ENCODE assay signal across 9 cellular contexts in genomic region chr12:26402648-26403047, GRCh38.
A peak's percentile ranks its signal among the peaks of the same experiment; 100 is the strongest.
DNase-seq lines count a peak whose midpoint lies in the region; ATAC-seq, FAIRE-seq and TF ChIP-seq lines count a peak whose summit lies in the region.
"Had no signal": no experiment of that assay in that cellular context is flagged by ENCODE, and none has a peak within 500 bp of the region (broad histone marks: within the 10 kb centered on the region; RNA-seq: fewer than 3 reads in every experiment).

No MANE protein-coding gene starts in this region.

- peak; percentile 58 for DNase-seq in HCT116 (ENCODE audit: low read depth, low spot score)
- DNase-seq in SK-MEL-5 (ENCODE audit: low read depth, low spot score) = peak; percentile 9
- DNase-seq in kidney = no peak
- DNase-seq in activated CD4-positive, CD25-positive, alpha-beta regulatory T cell (lab: John Stamatoyannopoulos, UW) = no peak
- DNase-seq in tibial nerve (ENCODE audit: low spot score in 2 of 2) = no peak
- DNase-seq in cerebellar nuclear complex (lab: John Stamatoyannopoulos, UW) = no peak
- DNase-seq: CD4-positive, CD25-positive, alpha-beta regulatory T cell had no signal

- WGBS in tibial nerve, 2 donors = 82 to 88% methylated on average over 4 of the region's 4 CpGs

- TF ChIP-seq CTCF in 22Rv1 (IDR thresholded peaks at IDR 0.05) (peak; percentile 64), HCT116 (IDR thresholded peaks at IDR 0.05 in 2 of 3, conservative IDR thresholded peaks at IDR 0.05 in 1 of 3; ENCODE audit: borderline replicate concordance in 1 of 3, insufficient read depth in 1 of 3, low read depth in 2 of 3, low read length in 2 of 3) (peak; percentile 30 to 52 (median 41); a peak in 3 of 6 replicates), kidney (IDR thresholded peaks at IDR 0.05; ENCODE audit: borderline replicate concordance, extremely low read depth, insufficient read depth) (peak; percentile 51), tibial nerve (IDR thresholded peaks at IDR 0.05) (no peak)

- H3K27me3 ChIP-seq in HCT116 (ENCODE audit: insufficient read depth, low read length) = no peaks in the 10 kb centered on the region
- H3K27me3 ChIP-seq in tibial nerve = no peaks in the 10 kb centered on the region

- H3K9me2 ChIP-seq in HCT116 (ENCODE audit: insufficient read depth) = no peaks in the 10 kb centered on the region

- no peak overlapping the region for H2AFZ ChIP-seq in HCT116 (ENCODE audit: low read depth, low read length, poor library complexity, severe bottlenecking)

- intact Hi-C loops in HCT116 (cut with micrococcal nuclease) = loop anchor here (2.0 to 5.0 kb wide), 2 partner anchors 285 to 306 kb away; no protein-coding TSS in a partner anchor
- intact Hi-C loops in kidney (cut with DNase I) = no loop called here

- CTCF ChIA-PET in HCT116 (lab: Charles Lee) = interaction anchor here (0.9 kb wide), 1 partner anchor 280 kb away, joined by 4 read pairs; no protein-coding TSS in a partner anchor

- H3K4me3 ChIP-seq in HCT116 (replicated peaks in 1 of 2; ENCODE audit: low read depth in 1 of 2, low read length in 2 of 2) (no peak overlapping the region), kidney (ENCODE audit: low read length in 2 of 2) (no peak overlapping the region), tibial nerve (no peak overlapping the region)

- TF ChIP-seq RAD21 in HCT116 (IDR thresholded peaks at IDR 0.05; ENCODE audit: low read depth) = peak; percentile 66

- H3K9ac ChIP-seq in HCT116 (ENCODE audit: low read length) (no peak overlapping the region), kidney (ENCODE audit: low read length in 2 of 2) (no peak overlapping the region)

- RAD21 ChIA-PET in HCT116 (lab: Charles Lee; ENCODE audit: low non-redundant PET in 1 of 2, low total read pairs in 2 of 2, uncharacterized antibody in 2 of 2, unreplicated experiment in 2 of 2) = no interaction called here

- peak; percentile 98 for ATAC-seq in HCT116
- no peak for ATAC-seq in GM21526 (IDR thresholded peaks at IDR 0.05; ENCODE audit: low FRiP score, unreplicated experiment)

- no peaks in the 10 kb centered on the region for H4K20me1 ChIP-seq in HCT116 (ENCODE audit: insufficient read depth)

- H3K79me2 ChIP-seq in HCT116 (ENCODE audit: insufficient read depth, low read length) = no peaks in the 10 kb centered on the region

- in situ Hi-C loops in SK-MEL-5 (cut with HindIII; ENCODE audit: low pct_unique_long_range_greater_than_20kb, low sequenced_read_pairs) = no loop called here

- H3K4me2 ChIP-seq in HCT116 (ENCODE audit: low read length) = peak overlapping the region; percentile 39

- no peak for TF ChIP-seq EP300 in tibial nerve (IDR thresholded peaks at IDR 0.05)

- no TSS peak for BruUV-seq in HCT116 (replicated peaks; lab: Mats Ljungman, UMichigan)

- H3K4me1 ChIP-seq in HCT116 (ENCODE audit: control insufficient read depth in 1 of 2, insufficient read depth in 2 of 2, low read length in 2 of 2) = peaks cover 8 to 12% of the 10 kb centered on the region in 2 experiments
- H3K4me1 ChIP-seq in kidney (ENCODE audit: control insufficient read depth in 1 of 2, insufficient read depth in 1 of 2, low read depth in 1 of 2, low read length in 2 of 2) = peaks cover 0 to 2% of the 10 kb centered on the region in 2 donors
- H3K4me1 ChIP-seq in tibial nerve = no peaks in the 10 kb centered on the region

- POLR2A ChIA-PET in HCT116 (lab: Charles Lee) = no interaction called here

- H3K36me3 ChIP-seq in HCT116 (ENCODE audit: control insufficient read depth in 1 of 2, insufficient read depth in 2 of 2, low read length in 2 of 2) = no peaks in the 10 kb centered on the region
- peaks cover 0 to 1% of the 10 kb centered on the region in 2 donors for H3K36me3 ChIP-seq in kidney (ENCODE audit: control insufficient read depth in 1 of 2, insufficient read depth in 2 of 2, low read length in 2 of 2)
- peaks cover 0 to 6% (median 0%) of the 10 kb centered on the region in 3 donors for H3K36me3 ChIP-seq in tibial nerve

- FAIRE-seq in kidney (lab: Jason Lieb, UNC) = no peak

- H3K9me3 ChIP-seq in HCT116 (ENCODE audit: control insufficient read depth in 1 of 2, insufficient read depth in 1 of 2, low read depth in 1 of 2, low read length in 2 of 2) (no peaks in the 10 kb centered on the region), kidney (ENCODE audit: control insufficient read depth in 1 of 2, low read length in 2 of 2) (no peaks in the 10 kb centered on the region), tibial nerve (no peaks in the 10 kb centered on the region)

- TF ChIP-seq POLR2A in HCT116 (IDR thresholded peaks at IDR 0.05; ENCODE audit: borderline replicate concordance, extremely low read depth, insufficient read depth, insufficient read length) (no peak), tibial nerve (IDR thresholded peaks at IDR 0.05) (no peak)

- H3K27ac ChIP-seq in 22Rv1 (no peak overlapping the region), HCT116 (ENCODE audit: low read depth, low read length) (no peak overlapping the region), kidney (ENCODE audit: low read depth in 2 of 2, low read length in 2 of 2) (no peak overlapping the region), tibial nerve (no peak overlapping the region)

TF ChIP-seq in HCT116, 20 proteins besides CTCF, POLR2A, EP300 and RAD21 (continues in another document):
- TF ChIP-seq TCF7L2 (IDR thresholded peaks at IDR 0.05; ENCODE audit: borderline replicate concordance, extremely low read depth, insufficient read depth, insufficient read length) (no peak), CBX3 (IDR thresholded peaks at IDR 0.05; ENCODE audit: low read depth) (0 out of 2 replicates have a peak, but pooled peaks have one; percentile 17), ZNF274 (IDR thresholded peaks at IDR 0.05; ENCODE audit: low read depth, low read length) (no peak), POLR2AphosphoS5 (IDR thresholded peaks at IDR 0.05; ENCODE audit: low read depth, low read length) (no peak), CEBPB (IDR thresholded peaks at IDR 0.05; ENCODE audit: low read depth) (no peak), SP1 (IDR thresholded peaks at IDR 0.05; ENCODE audit: low read depth) (no peak), FOSL1 (IDR thresholded peaks at IDR 0.05; ENCODE audit: low read depth) (peak; percentile 40; the same call in 1 of the 2 replicates), JUND (IDR thresholded peaks at IDR 0.05) (no peak), YY1 (IDR thresholded peaks at IDR 0.05; ENCODE audit: extremely low read depth, insufficient replicate concordance, low read depth, low read length) (peak; percentile 35), SIN3A (IDR thresholded peaks at IDR 0.05; ENCODE audit: low read depth) (no peak), EGR1 (IDR thresholded peaks at IDR 0.05; ENCODE audit: low read depth) (no peak), EZH2 (IDR thresholded peaks at IDR 0.05) (no peak), ELF1 (IDR thresholded peaks at IDR 0.05; ENCODE audit: borderline replicate concordance, low read depth) (no peak), EZH2phosphoT487 (IDR thresholded peaks at IDR 0.05; ENCODE audit: borderline replicate concordance) (no peak), MAX (IDR thresholded peaks at IDR 0.05) (peak; percentile 28; the same call in 1 of the 2 replicates), SRF (IDR thresholded peaks at IDR 0.05; ENCODE audit: low read depth) (no peak)
- TF ChIP-seq, protein P1, sequence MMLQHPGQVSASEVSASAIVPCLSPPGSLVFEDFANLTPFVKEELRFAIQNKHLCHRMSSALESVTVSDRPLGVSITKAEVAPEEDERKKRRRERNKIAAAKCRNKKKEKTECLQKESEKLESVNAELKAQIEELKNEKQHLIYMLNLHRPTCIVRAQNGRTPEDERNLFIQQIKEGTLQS (IDR thresholded peaks at IDR 0.05) = no peak
- TF ChIP-seq, protein P2, sequence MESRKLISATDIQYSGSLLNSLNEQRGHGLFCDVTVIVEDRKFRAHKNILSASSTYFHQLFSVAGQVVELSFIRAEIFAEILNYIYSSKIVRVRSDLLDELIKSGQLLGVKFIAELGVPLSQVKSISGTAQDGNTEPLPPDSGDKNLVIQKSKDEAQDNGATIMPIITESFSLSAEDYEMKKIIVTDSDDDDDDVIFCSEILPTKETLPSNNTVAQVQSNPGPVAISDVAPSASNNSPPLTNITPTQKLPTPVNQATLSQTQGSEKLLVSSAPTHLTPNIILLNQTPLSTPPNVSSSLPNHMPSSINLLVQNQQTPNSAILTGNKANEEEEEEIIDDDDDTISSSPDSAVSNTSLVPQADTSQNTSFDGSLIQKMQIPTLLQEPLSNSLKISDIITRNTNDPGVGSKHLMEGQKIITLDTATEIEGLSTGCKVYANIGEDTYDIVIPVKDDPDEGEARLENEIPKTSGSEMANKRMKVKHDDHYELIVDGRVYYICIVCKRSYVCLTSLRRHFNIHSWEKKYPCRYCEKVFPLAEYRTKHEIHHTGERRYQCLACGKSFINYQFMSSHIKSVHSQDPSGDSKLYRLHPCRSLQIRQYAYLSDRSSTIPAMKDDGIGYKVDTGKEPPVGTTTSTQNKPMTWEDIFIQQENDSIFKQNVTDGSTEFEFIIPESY (IDR thresholded peaks at IDR 0.05; ENCODE audit: extremely low read depth, insufficient replicate concordance, low read length) = no peak

Comparison
In these comparisons a context has a peak if more than half of its experiments do, and no peak if none do; other contexts are left out.
1. CTCF ChIP-seq: peak in 22Rv1 (single experiment), HCT116 (3 of 3) and kidney (single experiment); none in tibial nerve (0 of 5).
2. DNase-seq: peak in HCT116 (single experiment) and SK-MEL-5 (single experiment); none in kidney (single experiment), activated CD4-positive, CD25-positive, alpha-beta regulatory T cell (0 of 4), tibial nerve (0 of 2) and cerebellar nuclear complex (0 of 2).